ENCODE assay signal across 10 cellular contexts in genomic region chr2:113211226-113212105, GRCh38. TPM values are rescaled to one million over a fixed set of nuclear protein-coding genes. Genes with fewer than 3 reads are reported as not detected.
A peak's percentile ranks its signal among the peaks of the same experiment; 100 is the strongest.
DNase-seq lines count a peak whose midpoint lies in the region; ATAC-seq and TF ChIP-seq lines count a peak whose summit lies in the region.
"Had no signal": no experiment of that assay in that cellular context is flagged by ENCODE, and none has a peak within 500 bp of the region (broad histone marks: within the 10 kb centered on the region; RNA-seq: fewer than 3 reads in every experiment).

No MANE protein-coding gene starts in this region.

- CTCF ChIA-PET in HEK293T (lab: Yijun Ruan, JAX), result interaction anchor here (0.5 to 1.8 kb wide), 7 partner anchors 9 to 179 kb away, joined by 3 to 5 read pairs (median 5); no protein-coding TSS in a partner anchor

- no peak for TF ChIP-seq POLR2A in gastroesophageal sphincter (IDR thresholded peaks at IDR 0.05)

- no peak for TF ChIP-seq EP300 in gastroesophageal sphincter (IDR thresholded peaks at IDR 0.05)

- ATAC-seq in gastroesophageal sphincter (peak; percentile 59), GM18511 (IDR thresholded peaks at IDR 0.05; ENCODE audit: unreplicated experiment) (no peak)

- no peaks in the 10 kb centered on the region for H3K9me3 ChIP-seq in SJCRH30 (replicated peaks)
- no peaks in the 10 kb centered on the region for H3K9me3 ChIP-seq in gastroesophageal sphincter

- POLR2A ChIA-PET in HEK293T (lab: Yijun Ruan, JAX), result interaction anchor here (1.3 kb wide), 1 partner anchor 12 kb away, joined by 5 read pairs; no protein-coding TSS in a partner anchor

- WGBS in gastroesophageal sphincter (ENCODE audit: low coverage in 1 of 2), 2 donors, result 71 to 72% methylated on average over 8 to 11 of the region's 13 CpGs

- no peak for TF ChIP-seq CTCF in gastroesophageal sphincter (IDR thresholded peaks at IDR 0.05)

- H3K4me3 ChIP-seq in SJCRH30 (no peak overlapping the region), gastroesophageal sphincter (no peak overlapping the region)

- H3K27me3 ChIP-seq in SJCRH30 (no peaks in the 10 kb centered on the region), gastroesophageal sphincter (no peaks in the 10 kb centered on the region)

- H3K36me3 ChIP-seq in SJCRH30 (no peaks in the 10 kb centered on the region), gastroesophageal sphincter (no peaks in the 10 kb centered on the region)

- peak; percentile 71 for DNase-seq in CD1c-positive myeloid dendritic cell (ENCODE audit: extremely low spot score)
- peak; percentile 51 to 52 for DNase-seq in SJCRH30
- peak; percentile 87 for DNase-seq in posterior vena cava (ENCODE audit: low spot score)
- DNase-seq in NCI-H1417 (lab: John Stamatoyannopoulos, UW), result no peak
- no peak for DNase-seq in HEK293T (ENCODE audit: extremely low spot score)
- no peak for DNase-seq in mucosa of gallbladder (ENCODE audit: low spot score)
- DNase-seq: activated CD4-positive, alpha-beta T cell treated with anti-CD3 and anti-CD28 coated beads for 48 hours had no signal

- intact Hi-C loops in posterior vena cava (cut with DNase I), result no loop called here

- H3K27ac ChIP-seq in SJCRH30, result peak overlapping the region; percentile 27; the same call in 1 of the 2 replicates
- peak overlapping the region in 3 of 4 donors; percentile 64 to 73 (median 67) for H3K27ac ChIP-seq in gastroesophageal sphincter
- H3K27ac ChIP-seq: HL-60 had no signal

- H3K4me1 ChIP-seq in SJCRH30, result peaks cover 57% of the 10 kb centered on the region
- peaks cover 0 to 45% (median 19%) of the 10 kb centered on the region in 3 donors for H3K4me1 ChIP-seq in gastroesophageal sphincter

TF ChIP-seq in HEK293T, 16 proteins besides CTCF, POLR2A, EP300 and RAD21:
- TF ChIP-seq SP1 (IDR thresholded peaks at IDR 0.05), result no peak
- no peak for TF ChIP-seq TARDBP (IDR thresholded peaks at IDR 0.05)
- no peak for TF ChIP-seq BHLHE40 (IDR thresholded peaks at IDR 0.05; ENCODE audit: borderline replicate concordance)
- no peak for TF ChIP-seq LEF1 (IDR thresholded peaks at IDR 0.05; ENCODE audit: borderline replicate concordance)
- TF ChIP-seq FOXK2 (IDR thresholded peaks at IDR 0.05), result no peak
- TF ChIP-seq HDGF (IDR thresholded peaks at IDR 0.05; ENCODE audit: borderline replicate concordance), result no peak
- TF ChIP-seq NFRKB (IDR thresholded peaks at IDR 0.05), result no peak
- TF ChIP-seq FOXA1 (IDR thresholded peaks at IDR 0.05), result no peak
- TF ChIP-seq ZNF384 (IDR thresholded peaks at IDR 0.05), result no peak

RNA-seq across cellular contexts. Expression of gene PSD4, which starts 37.7 kb away (rescaled TPM):
- 1.5 and 2.1 TPM in 2 replicates for total RNA-seq in SJCRH30 (2014; rRNA removed; shearing (Covaris generic))
- total RNA-seq in gastroesophageal sphincter (1 to 10 TPM; 3.0 to 4.4 (median 3.6) TPM), posterior vena cava (10 to 100 TPM in 1 of 2 donors, 1 to 10 TPM in 1; 5.8 to 10.5 TPM), mucosa of gallbladder (70.3 TPM)

Comparison
In these comparisons a context has a peak if more than half of its experiments do, and no peak if none do; other contexts are left out.
1. DNase-seq: peak in CD1c-positive myeloid dendritic cell (single experiment), SJCRH30 (2 of 2) and posterior vena cava (single experiment); none in NCI-H1417 (0 of 3), HEK293T (single experiment) and mucosa of gallbladder (single experiment).